Comparison of ENCODE assay signal across 19 cellular contexts in the genomic region with DNA sequence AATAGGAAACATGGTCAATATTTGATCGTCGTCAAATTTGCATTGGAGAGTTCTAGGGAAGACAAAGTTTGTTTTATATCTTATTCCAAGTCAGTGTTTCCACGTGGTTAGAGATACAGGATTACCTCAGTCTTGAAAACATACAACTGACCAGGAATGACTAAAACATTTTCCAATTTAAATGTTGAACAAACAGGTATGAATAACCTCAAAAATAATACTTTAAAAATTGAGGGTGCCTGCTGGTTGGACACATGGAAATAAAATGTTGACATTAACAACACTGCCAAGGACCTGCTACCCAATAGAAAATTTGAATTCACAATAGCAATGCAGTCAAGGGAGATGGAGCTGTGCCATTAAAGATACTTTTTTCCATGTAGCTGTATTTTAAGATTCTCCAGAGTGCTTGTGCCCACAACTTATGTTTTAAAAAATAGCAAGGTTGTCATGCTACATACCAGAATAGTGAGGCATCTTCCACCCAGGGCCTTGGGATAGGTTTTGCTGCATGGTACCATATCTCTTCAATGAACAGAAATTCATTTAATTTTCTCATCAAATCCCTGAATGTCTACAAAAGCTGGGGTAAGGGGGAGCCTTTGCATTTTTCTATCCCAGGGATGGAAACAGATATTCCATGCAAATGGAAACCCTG.
"Had no signal": no experiment of that assay in that cellular context is flagged by ENCODE, and none has a peak within 500 bp of the region (broad histone marks: within the 10 kb centered on the region; RNA-seq: fewer than 3 reads in every experiment).

No MANE protein-coding gene starts in this region.

- DNase-seq: activated CD4-positive, alpha-beta T cell treated with anti-CD3 and anti-CD28 coated beads, Interleukin-2, amount 50 U/mL, for 1 hour; activated CD8-positive, alpha-beta memory T cell treated with anti-CD3 and anti-CD28 coated beads for 24 hours; activated naive CD4-positive, alpha-beta T cell; activated naive CD8-positive, alpha-beta T cell treated with anti-CD3 and anti-CD28 coated beads, Interleukin-2, amount 10 ng/mL, durations not matched to agents 7 days and 5 days; anterior cingulate cortex; erythroblast; hippocampal formation; kidney; left ventricle myocardium superior; mesenchymal stem cell; nucleus accumbens; right cardiac atrium; small intestine; stimulated activated CD4-positive, alpha-beta T cell treated with anti-CD3 and anti-CD28 coated beads, Interleukin-4, amount 100 ng/mL, for 4 hours; stimulated activated CD8-positive, alpha-beta memory T cell treated with anti-CD3 and anti-CD28 coated beads, Interleukin-4, amount 100 ng/mL, for 48 hours; stimulated activated naive CD4-positive, alpha-beta T cell treated with Interleukin-2 at 50 U/mL for 16 hours; transverse colon had no signal

- H3K27me3 ChIP-seq: transverse colon had no signal

- H3K27ac ChIP-seq: prostate gland, transverse colon had no signal

- H3K27me3 Mint-ChIP-seq: activated naive CD8-positive, alpha-beta T cell treated with anti-CD3 and anti-CD28 coated beads, Interleukin-2, amount 10 ng/mL, durations not matched to agents 7 days and 5 days had no signal

- H3K9me3 ChIP-seq: prostate gland, transverse colon had no signal

- H3K4me1 Mint-ChIP-seq: activated naive CD8-positive, alpha-beta T cell treated with anti-CD3 and anti-CD28 coated beads, Interleukin-2, amount 10 ng/mL, durations not matched to agents 7 days and 5 days; nephron had no signal

- ATAC-seq: left ventricle myocardium superior, right cardiac atrium had no signal

- H3K4me3 Mint-ChIP-seq: activated naive CD8-positive, alpha-beta T cell treated with anti-CD3 and anti-CD28 coated beads, Interleukin-2, amount 10 ng/mL, durations not matched to agents 7 days and 5 days; nephron had no signal

- H3K9me3 Mint-ChIP-seq: activated naive CD8-positive, alpha-beta T cell treated with anti-CD3 and anti-CD28 coated beads, Interleukin-2, amount 10 ng/mL, durations not matched to agents 7 days and 5 days; nephron had no signal

- H3K27ac Mint-ChIP-seq: activated naive CD8-positive, alpha-beta T cell treated with anti-CD3 and anti-CD28 coated beads, Interleukin-2, amount 10 ng/mL, durations not matched to agents 7 days and 5 days; nephron had no signal

- H3K36me3 ChIP-seq: prostate gland, transverse colon had no signal

- H3K4me3 ChIP-seq: prostate gland, transverse colon had no signal

- H3K4me1 ChIP-seq: prostate gland, transverse colon had no signal
